Comparison of ENCODE assay signal across 1 cellular context in the genomic region with DNA sequence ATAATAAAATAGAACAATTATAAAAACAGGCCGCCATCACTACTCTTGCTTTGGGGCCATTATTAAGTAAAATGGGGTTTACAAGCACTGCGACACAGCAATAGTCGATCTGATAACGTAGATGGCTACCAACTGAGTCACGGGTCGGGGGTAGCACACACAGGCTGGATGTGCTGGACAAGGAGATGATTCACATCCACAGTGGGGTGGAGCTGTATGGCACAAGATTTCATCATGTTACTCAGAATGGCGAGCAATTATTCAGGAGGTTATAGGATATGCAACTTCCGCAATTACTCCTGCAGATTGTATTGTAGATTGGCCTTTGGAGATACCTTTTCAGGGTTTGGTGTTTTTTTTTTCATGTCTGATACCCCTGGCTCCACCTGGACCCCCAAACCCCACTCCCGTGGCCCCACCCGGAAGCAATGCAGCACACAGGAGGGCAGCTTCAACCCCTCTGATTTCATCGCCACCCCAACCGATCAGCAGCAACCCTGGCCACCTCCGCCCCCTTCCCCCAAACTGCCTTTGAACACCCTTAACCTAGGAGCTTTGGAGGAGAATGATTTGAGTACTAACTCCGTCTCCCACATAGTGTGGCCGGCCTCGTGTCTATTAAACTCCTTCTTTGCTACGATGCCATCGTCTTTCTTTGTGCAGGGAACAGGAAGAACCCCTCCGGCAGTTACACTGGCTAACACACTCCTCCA.
TF ChIP-seq lines count a peak whose summit lies in the region.

No MANE protein-coding gene starts in this region.

TF ChIP-seq in K562, 482 proteins besides CTCF, POLR2A, EP300 and RAD21 (continues in another document):
- TF ChIP-seq BHLHE40 (IDR thresholded peaks at IDR 0.05; ENCODE audit: low read length) (peak; percentile 61; the same call in 1 of the 2 replicates), ZNF41 (CRISPR knock-in tag; conservative IDR thresholded peaks at IDR 0.05) (no peak), ZBTB17 (CRISPR knock-in tag; IDR thresholded peaks at IDR 0.05) (0 out of 2 replicates have a peak, but pooled peaks have one; percentile 27), SMARCC2 (IDR thresholded peaks at IDR 0.05; ENCODE audit: low read depth) (no peak), ZNF175 (CRISPR knock-in tag; IDR thresholded peaks at IDR 0.05; ENCODE audit: low read depth) (peak; percentile 61; the same call in 1 of the 2 replicates), ZNF253 (CRISPR knock-in tag; conservative IDR thresholded peaks at IDR 0.05) (no peak), BCOR (IDR thresholded peaks at IDR 0.05) (no peak), BRD9 (IDR thresholded peaks at IDR 0.05; ENCODE audit: low read depth, partially characterized antibody) (peak; percentile 26), ZBTB1 (CRISPR knock-in tag; IDR thresholded peaks at IDR 0.05; ENCODE audit: borderline replicate concordance, low read depth) (no peak), ELF1 (tag; IDR thresholded peaks at IDR 0.05) (peak; percentile 75), ZKSCAN1 (IDR thresholded peaks at IDR 0.05; ENCODE audit: low read depth, low read length) (no peak), CBX1 (IDR thresholded peaks at IDR 0.05; ENCODE audit: low read depth) (no peak), RCOR1 (IDR thresholded peaks at IDR 0.05; ENCODE audit: borderline replicate concordance in 1 of 2, low read depth in 2 of 2, low read length in 2 of 2) (peak in 1 of 2 experiments; percentile 70; a peak in 1 of 4 replicates), FOS (IDR thresholded peaks at IDR 0.05; ENCODE audit: extremely low read depth, insufficient read length) (peak; percentile 44), RNF2 (IDR thresholded peaks at IDR 0.05) (peak; percentile 71; the same call in 1 of the 2 replicates)
- TF ChIP-seq, protein P1, sequence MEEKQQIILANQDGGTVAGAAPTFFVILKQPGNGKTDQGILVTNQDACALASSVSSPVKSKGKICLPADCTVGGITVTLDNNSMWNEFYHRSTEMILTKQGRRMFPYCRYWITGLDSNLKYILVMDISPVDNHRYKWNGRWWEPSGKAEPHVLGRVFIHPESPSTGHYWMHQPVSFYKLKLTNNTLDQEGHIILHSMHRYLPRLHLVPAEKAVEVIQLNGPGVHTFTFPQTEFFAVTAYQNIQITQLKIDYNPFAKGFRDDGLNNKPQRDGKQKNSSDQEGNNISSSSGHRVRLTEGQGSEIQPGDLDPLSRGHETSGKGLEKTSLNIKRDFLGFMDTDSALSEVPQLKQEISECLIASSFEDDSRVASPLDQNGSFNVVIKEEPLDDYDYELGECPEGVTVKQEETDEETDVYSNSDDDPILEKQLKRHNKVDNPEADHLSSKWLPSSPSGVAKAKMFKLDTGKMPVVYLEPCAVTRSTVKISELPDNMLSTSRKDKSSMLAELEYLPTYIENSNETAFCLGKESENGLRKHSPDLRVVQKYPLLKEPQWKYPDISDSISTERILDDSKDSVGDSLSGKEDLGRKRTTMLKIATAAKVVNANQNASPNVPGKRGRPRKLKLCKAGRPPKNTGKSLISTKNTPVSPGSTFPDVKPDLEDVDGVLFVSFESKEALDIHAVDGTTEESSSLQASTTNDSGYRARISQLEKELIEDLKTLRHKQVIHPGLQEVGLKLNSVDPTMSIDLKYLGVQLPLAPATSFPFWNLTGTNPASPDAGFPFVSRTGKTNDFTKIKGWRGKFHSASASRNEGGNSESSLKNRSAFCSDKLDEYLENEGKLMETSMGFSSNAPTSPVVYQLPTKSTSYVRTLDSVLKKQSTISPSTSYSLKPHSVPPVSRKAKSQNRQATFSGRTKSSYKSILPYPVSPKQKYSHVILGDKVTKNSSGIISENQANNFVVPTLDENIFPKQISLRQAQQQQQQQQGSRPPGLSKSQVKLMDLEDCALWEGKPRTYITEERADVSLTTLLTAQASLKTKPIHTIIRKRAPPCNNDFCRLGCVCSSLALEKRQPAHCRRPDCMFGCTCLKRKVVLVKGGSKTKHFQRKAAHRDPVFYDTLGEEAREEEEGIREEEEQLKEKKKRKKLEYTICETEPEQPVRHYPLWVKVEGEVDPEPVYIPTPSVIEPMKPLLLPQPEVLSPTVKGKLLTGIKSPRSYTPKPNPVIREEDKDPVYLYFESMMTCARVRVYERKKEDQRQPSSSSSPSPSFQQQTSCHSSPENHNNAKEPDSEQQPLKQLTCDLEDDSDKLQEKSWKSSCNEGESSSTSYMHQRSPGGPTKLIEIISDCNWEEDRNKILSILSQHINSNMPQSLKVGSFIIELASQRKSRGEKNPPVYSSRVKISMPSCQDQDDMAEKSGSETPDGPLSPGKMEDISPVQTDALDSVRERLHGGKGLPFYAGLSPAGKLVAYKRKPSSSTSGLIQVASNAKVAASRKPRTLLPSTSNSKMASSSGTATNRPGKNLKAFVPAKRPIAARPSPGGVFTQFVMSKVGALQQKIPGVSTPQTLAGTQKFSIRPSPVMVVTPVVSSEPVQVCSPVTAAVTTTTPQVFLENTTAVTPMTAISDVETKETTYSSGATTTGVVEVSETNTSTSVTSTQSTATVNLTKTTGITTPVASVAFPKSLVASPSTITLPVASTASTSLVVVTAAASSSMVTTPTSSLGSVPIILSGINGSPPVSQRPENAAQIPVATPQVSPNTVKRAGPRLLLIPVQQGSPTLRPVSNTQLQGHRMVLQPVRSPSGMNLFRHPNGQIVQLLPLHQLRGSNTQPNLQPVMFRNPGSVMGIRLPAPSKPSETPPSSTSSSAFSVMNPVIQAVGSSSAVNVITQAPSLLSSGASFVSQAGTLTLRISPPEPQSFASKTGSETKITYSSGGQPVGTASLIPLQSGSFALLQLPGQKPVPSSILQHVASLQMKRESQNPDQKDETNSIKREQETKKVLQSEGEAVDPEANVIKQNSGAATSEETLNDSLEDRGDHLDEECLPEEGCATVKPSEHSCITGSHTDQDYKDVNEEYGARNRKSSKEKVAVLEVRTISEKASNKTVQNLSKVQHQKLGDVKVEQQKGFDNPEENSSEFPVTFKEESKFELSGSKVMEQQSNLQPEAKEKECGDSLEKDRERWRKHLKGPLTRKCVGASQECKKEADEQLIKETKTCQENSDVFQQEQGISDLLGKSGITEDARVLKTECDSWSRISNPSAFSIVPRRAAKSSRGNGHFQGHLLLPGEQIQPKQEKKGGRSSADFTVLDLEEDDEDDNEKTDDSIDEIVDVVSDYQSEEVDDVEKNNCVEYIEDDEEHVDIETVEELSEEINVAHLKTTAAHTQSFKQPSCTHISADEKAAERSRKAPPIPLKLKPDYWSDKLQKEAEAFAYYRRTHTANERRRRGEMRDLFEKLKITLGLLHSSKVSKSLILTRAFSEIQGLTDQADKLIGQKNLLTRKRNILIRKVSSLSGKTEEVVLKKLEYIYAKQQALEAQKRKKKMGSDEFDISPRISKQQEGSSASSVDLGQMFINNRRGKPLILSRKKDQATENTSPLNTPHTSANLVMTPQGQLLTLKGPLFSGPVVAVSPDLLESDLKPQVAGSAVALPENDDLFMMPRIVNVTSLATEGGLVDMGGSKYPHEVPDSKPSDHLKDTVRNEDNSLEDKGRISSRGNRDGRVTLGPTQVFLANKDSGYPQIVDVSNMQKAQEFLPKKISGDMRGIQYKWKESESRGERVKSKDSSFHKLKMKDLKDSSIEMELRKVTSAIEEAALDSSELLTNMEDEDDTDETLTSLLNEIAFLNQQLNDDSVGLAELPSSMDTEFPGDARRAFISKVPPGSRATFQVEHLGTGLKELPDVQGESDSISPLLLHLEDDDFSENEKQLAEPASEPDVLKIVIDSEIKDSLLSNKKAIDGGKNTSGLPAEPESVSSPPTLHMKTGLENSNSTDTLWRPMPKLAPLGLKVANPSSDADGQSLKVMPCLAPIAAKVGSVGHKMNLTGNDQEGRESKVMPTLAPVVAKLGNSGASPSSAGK (IDR thresholded peaks at IDR 0.05): peak; percentile 54; the same call in 1 of the 2 replicates
- TF ChIP-seq, protein P2, sequence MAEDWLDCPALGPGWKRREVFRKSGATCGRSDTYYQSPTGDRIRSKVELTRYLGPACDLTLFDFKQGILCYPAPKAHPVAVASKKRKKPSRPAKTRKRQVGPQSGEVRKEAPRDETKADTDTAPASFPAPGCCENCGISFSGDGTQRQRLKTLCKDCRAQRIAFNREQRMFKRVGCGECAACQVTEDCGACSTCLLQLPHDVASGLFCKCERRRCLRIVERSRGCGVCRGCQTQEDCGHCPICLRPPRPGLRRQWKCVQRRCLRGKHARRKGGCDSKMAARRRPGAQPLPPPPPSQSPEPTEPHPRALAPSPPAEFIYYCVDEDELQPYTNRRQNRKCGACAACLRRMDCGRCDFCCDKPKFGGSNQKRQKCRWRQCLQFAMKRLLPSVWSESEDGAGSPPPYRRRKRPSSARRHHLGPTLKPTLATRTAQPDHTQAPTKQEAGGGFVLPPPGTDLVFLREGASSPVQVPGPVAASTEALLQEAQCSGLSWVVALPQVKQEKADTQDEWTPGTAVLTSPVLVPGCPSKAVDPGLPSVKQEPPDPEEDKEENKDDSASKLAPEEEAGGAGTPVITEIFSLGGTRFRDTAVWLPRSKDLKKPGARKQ (CRISPR knock-in tag; IDR thresholded peaks at IDR 0.05): no peak
- TF ChIP-seq, protein P3, sequence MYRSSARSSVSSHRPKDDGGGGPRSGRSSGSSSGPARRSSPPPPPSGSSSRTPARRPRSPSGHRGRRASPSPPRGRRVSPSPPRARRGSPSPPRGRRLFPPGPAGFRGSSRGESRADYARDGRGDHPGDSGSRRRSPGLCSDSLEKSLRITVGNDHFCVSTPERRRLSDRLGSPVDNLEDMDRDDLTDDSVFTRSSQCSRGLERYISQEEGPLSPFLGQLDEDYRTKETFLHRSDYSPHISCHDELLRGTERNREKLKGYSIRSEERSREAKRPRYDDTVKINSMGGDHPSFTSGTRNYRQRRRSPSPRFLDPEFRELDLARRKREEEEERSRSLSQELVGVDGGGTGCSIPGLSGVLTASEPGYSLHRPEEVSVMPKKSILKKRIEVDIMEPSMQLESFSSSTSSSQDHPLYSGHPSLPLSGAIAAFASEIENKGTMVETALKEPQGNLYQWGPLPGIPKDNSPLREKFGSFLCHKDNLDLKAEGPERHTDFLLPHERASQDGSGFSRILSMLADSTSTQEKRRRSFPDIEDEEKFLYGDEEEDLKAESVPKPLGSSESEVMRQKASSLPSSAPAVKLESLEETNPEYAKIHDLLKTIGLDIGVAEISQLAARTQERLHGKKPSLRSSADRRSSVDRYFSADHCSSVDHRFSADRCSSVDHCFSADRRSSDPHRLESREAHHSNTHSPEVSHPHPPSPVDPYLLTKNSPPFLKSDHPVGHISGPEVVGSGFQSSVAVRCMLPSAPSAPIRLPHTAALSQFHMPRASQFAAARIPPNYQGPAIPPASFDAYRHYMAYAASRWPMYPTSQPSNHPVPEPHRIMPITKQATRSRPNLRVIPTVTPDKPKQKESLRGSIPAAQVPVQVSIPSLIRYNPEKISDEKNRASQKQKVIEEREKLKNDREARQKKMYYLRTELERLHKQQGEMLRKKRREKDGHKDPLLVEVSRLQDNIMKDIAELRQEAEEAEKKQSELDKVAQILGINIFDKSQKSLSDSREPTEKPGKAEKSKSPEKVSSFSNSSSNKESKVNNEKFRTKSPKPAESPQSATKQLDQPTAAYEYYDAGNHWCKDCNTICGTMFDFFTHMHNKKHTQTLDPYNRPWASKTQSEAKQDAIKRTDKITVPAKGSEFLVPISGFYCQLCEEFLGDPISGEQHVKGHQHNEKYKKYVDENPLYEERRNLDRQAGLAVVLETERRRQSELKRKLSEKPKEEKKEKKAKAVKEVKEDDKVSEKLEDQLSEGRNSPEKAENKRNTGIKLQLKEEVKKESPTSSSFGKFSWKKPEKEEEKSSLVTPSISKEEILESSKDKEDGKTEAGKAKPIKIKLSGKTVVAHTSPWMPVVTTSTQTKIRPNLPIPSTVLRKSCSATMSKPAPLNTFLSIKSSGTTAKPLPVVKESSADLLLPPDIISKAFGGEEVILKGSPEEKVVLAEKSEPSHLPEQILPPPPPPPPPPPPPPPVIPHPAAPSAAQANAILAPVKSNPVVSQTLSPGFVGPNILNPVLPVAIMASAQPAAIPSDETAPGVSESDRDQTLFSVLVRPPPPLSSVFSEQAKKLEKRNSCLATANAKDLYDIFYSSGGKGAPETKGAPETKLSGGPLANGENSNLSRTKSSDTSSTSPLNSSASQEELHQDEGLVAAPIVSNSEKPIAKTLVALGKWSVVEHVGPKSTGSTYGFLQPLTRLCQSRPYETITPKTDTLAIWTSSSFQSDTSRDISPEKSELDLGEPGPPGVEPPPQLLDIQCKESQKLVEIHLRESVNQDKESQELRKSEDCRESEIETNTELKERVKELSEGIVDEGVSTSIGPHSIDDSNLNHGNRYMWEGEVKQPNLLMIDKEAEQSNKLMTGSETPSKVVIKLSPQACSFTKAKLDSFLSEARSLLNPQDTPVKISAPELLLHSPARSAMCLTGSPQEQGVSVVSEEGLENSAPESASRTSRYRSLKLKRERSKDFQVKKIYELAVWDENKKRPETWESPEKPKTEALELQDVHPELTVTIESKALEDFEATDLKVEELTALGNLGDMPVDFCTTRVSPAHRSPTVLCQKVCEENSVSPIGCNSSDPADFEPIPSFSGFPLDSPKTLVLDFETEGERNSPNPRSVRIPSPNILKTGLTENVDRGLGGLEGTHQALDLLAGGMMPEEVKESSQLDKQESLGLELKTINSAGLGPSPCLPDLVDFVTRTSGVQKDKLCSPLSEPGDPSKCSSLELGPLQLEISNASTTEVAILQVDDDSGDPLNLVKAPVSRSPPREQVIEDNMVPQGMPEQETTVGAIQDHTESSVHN (IDR thresholded peaks at IDR 0.05; ENCODE audit: borderline replicate concordance in 1 of 2, low read depth in 1 of 2): 0 out of 4 replicates have a peak, but pooled peaks of 1 of the 2 experiments have one; percentile 59
- TF ChIP-seq, protein P4, sequence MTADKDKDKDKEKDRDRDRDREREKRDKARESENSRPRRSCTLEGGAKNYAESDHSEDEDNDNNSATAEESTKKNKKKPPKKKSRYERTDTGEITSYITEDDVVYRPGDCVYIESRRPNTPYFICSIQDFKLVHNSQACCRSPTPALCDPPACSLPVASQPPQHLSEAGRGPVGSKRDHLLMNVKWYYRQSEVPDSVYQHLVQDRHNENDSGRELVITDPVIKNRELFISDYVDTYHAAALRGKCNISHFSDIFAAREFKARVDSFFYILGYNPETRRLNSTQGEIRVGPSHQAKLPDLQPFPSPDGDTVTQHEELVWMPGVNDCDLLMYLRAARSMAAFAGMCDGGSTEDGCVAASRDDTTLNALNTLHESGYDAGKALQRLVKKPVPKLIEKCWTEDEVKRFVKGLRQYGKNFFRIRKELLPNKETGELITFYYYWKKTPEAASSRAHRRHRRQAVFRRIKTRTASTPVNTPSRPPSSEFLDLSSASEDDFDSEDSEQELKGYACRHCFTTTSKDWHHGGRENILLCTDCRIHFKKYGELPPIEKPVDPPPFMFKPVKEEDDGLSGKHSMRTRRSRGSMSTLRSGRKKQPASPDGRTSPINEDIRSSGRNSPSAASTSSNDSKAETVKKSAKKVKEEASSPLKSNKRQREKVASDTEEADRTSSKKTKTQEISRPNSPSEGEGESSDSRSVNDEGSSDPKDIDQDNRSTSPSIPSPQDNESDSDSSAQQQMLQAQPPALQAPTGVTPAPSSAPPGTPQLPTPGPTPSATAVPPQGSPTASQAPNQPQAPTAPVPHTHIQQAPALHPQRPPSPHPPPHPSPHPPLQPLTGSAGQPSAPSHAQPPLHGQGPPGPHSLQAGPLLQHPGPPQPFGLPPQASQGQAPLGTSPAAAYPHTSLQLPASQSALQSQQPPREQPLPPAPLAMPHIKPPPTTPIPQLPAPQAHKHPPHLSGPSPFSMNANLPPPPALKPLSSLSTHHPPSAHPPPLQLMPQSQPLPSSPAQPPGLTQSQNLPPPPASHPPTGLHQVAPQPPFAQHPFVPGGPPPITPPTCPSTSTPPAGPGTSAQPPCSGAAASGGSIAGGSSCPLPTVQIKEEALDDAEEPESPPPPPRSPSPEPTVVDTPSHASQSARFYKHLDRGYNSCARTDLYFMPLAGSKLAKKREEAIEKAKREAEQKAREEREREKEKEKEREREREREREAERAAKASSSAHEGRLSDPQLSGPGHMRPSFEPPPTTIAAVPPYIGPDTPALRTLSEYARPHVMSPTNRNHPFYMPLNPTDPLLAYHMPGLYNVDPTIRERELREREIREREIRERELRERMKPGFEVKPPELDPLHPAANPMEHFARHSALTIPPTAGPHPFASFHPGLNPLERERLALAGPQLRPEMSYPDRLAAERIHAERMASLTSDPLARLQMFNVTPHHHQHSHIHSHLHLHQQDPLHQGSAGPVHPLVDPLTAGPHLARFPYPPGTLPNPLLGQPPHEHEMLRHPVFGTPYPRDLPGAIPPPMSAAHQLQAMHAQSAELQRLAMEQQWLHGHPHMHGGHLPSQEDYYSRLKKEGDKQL (CRISPR knock-in tag; IDR thresholded peaks at IDR 0.05; ENCODE audit: borderline replicate concordance): no peak
